Comparison of ENCODE assay signal across 12 cellular contexts in genomic region chr5:43772601-43773031, GRCh38.
DNase-seq lines count a peak whose midpoint lies in the region; ATAC-seq, FAIRE-seq and TF ChIP-seq lines count a peak whose summit lies in the region.
"Had no signal": no experiment of that assay in that cellular context is flagged by ENCODE, and none has a peak within 500 bp of the region (broad histone marks: within the 10 kb centered on the region; RNA-seq: fewer than 3 reads in every experiment).

No MANE protein-coding gene starts in this region.

- no peak for TF ChIP-seq CTCF in heart right ventricle (IDR thresholded peaks at IDR 0.05)
- TF ChIP-seq CTCF in endothelial cell of umbilical vein (IDR thresholded peaks at IDR 0.05; ENCODE audit: extremely low read depth in 1 of 2, insufficient read depth in 1 of 2, low read depth in 1 of 2, low read length in 2 of 2) = no peak

- H4K20me1 ChIP-seq in endothelial cell of umbilical vein (replicated peaks; ENCODE audit: control insufficient read depth, extremely low read depth, insufficient read depth, low read length) = no peaks in the 10 kb centered on the region

- H3K9me3 ChIP-seq in right cardiac atrium (ENCODE audit: control insufficient read depth, low read length) (peaks cover 4% of the 10 kb centered on the region), heart right ventricle (peaks cover 0 to 2% (median 0%) of the 10 kb centered on the region in 11 donors), endothelial cell of umbilical vein (replicated peaks; ENCODE audit: control insufficient read depth, insufficient read depth, low read length) (no peaks in the 10 kb centered on the region)
- H3K9me3 ChIP-seq: thoracic aorta had no signal

- no peak for TF ChIP-seq POLR2A in endothelial cell of umbilical vein (IDR thresholded peaks at IDR 0.05; ENCODE audit: low read depth, low read length)

- no TSS peak for BruUV-seq in endothelial cell of umbilical vein (replicated peaks; lab: Mats Ljungman, UMichigan)

- no peak overlapping the region for H2AFZ ChIP-seq in endothelial cell of umbilical vein (ENCODE audit: low read depth, low read length)

- H3K9me1 ChIP-seq in endothelial cell of umbilical vein (replicated peaks; ENCODE audit: control insufficient read depth, extremely low read depth, insufficient read depth, low read length) = no peaks in the 10 kb centered on the region

- no peak overlapping the region for H3K27ac Mint-ChIP-seq in activated CD8-positive, alpha-beta memory T cell treated with anti-CD3 and anti-CD28 coated beads, Interleukin-2, amount 10 ng/mL, durations not matched to agents 7 days and 5 days
- H3K27ac Mint-ChIP-seq: T-helper 2 cell treated with Interferon-gamma antibody and Interleukin-4, amounts not matched to agents 5 μg/mL and 100 μg/mL, for 36 hours had no signal

- 25% methylated on average over 3 of the region's 3 CpGs for WGBS in right cardiac atrium
- 34 to 51% methylated on average over 3 of the region's 3 CpGs for WGBS in heart right ventricle, 2 donors

- dilution Hi-C loops in endothelial cell of umbilical vein (cut with MboI; ENCODE audit: extremely low pct_ligation_motif_present, low sequenced_read_pairs) = no loop called here

- no peaks in the 10 kb centered on the region for H3K27me3 Mint-ChIP-seq in activated CD8-positive, alpha-beta memory T cell treated with anti-CD3 and anti-CD28 coated beads, Interleukin-2, amount 10 ng/mL, durations not matched to agents 7 days and 5 days

- H3K36me3 Mint-ChIP-seq in activated CD8-positive, alpha-beta memory T cell treated with anti-CD3 and anti-CD28 coated beads, Interleukin-2, amount 10 ng/mL, durations not matched to agents 7 days and 5 days = no peaks in the 10 kb centered on the region

- no peaks in the 10 kb centered on the region for H3K4me1 ChIP-seq in right cardiac atrium (ENCODE audit: control insufficient read depth, insufficient read depth, low read length)
- H3K4me1 ChIP-seq in heart right ventricle = peaks cover 0 to 18% (median 0%) of the 10 kb centered on the region in 9 donors
- peaks cover 4% of the 10 kb centered on the region for H3K4me1 ChIP-seq in endothelial cell of umbilical vein (ENCODE audit: control insufficient read depth, extremely low read depth, insufficient read depth, low read length)

- POLR2A ChIA-PET in endothelial cell of umbilical vein (lab: Charles Lee) = no interaction called here

- H3K27ac ChIP-seq in right cardiac atrium (ENCODE audit: low read length) (no peak overlapping the region), heart right ventricle (peak overlapping the region in 1 of 10 donors; percentile 20), endothelial cell of umbilical vein (ENCODE audit: insufficient read depth, low read depth, low read length) (no peak overlapping the region)
- H3K27ac ChIP-seq: thoracic aorta had no signal

- peak; percentile 33 to 66 for ATAC-seq in right cardiac atrium
- no peak for ATAC-seq in heart right ventricle
- ATAC-seq in HG02623 (IDR thresholded peaks at IDR 0.05; ENCODE audit: unreplicated experiment) = no peak
- ATAC-seq in activated CD8-positive, alpha-beta memory T cell treated with anti-CD3 and anti-CD28 coated beads, Interleukin-2, amount 10 ng/mL, durations not matched to agents 7 days and 5 days = no peak

- no peak overlapping the region for H3K9ac ChIP-seq in endothelial cell of umbilical vein (replicated peaks; ENCODE audit: extremely low read depth, insufficient read depth, low read length)

- DNase-seq in right cardiac atrium (no peak), heart right ventricle (no peak), NOMO-1 (lab: John Stamatoyannopoulos, UW; ENCODE audit: unreplicated experiment in 2 of 2) (peak; percentile 84 to 97), endothelial cell of umbilical vein (ENCODE audit: low read depth, low spot score) (peak; percentile 51), HuH-7.5 (ENCODE audit: low spot score) (no peak), NCI-H187 treated with DMSO at 0.1 percent for 48 hours (lab: John Stamatoyannopoulos, UW) (no peak)
- no peak for DNase-seq in activated CD8-positive, alpha-beta memory T cell treated with anti-CD3 and anti-CD28 coated beads, Interleukin-2, amount 10 ng/mL, durations not matched to agents 7 days and 5 days
- DNase-seq: DMS79 treated with DMSO at 0.1 percent for 48 hours, Karpas-422 had no signal

- H3K79me2 ChIP-seq in endothelial cell of umbilical vein (ENCODE audit: control insufficient read depth, insufficient read depth, low read length) = no peaks in the 10 kb centered on the region

- H3K4me1 Mint-ChIP-seq in activated CD8-positive, alpha-beta memory T cell treated with anti-CD3 and anti-CD28 coated beads, Interleukin-2, amount 10 ng/mL, durations not matched to agents 7 days and 5 days = peaks cover 4% of the 10 kb centered on the region

- no peaks in the 10 kb centered on the region for H3K9me3 Mint-ChIP-seq in activated CD8-positive, alpha-beta memory T cell treated with anti-CD3 and anti-CD28 coated beads, Interleukin-2, amount 10 ng/mL, durations not matched to agents 7 days and 5 days (ENCODE audit: low read depth)
- H3K9me3 Mint-ChIP-seq: T-helper 2 cell treated with Interferon-gamma antibody and Interleukin-4, amounts not matched to agents 5 μg/mL and 100 μg/mL, for 36 hours had no signal

- no peak overlapping the region for H3K4me3 ChIP-seq in right cardiac atrium (ENCODE audit: low read length)
- no peak overlapping the region for H3K4me3 ChIP-seq in heart right ventricle
- no peak overlapping the region for H3K4me3 ChIP-seq in endothelial cell of umbilical vein (replicated peaks in 1 of 3; ENCODE audit: insufficient read depth in 1 of 3, low read depth in 1 of 3, low read length in 3 of 3)
- H3K4me3 ChIP-seq: thoracic aorta had no signal

- H3K36me3 ChIP-seq in heart right ventricle = no peaks in the 10 kb centered on the region
- H3K36me3 ChIP-seq in endothelial cell of umbilical vein (ENCODE audit: control insufficient read depth in 2 of 2, extremely low read depth in 1 of 2, insufficient read depth in 2 of 2, low read length in 2 of 2) = no peaks in the 10 kb centered on the region
- H3K36me3 ChIP-seq: thoracic aorta had no signal

- H3K27me3 ChIP-seq in right cardiac atrium (ENCODE audit: control insufficient read depth, insufficient read depth) = no peaks in the 10 kb centered on the region
- H3K27me3 ChIP-seq in heart right ventricle = no peaks in the 10 kb centered on the region
- H3K27me3 ChIP-seq in endothelial cell of umbilical vein (ENCODE audit: control insufficient read depth in 2 of 2, insufficient read depth in 2 of 2, low read length in 2 of 2) = no peaks in the 10 kb centered on the region

- intact Hi-C loops in right cardiac atrium (cut with DNase I) = no loop called here
- intact Hi-C loops in heart right ventricle (cut with DNase I) = no loop called here
- intact Hi-C loops in endothelial cell of umbilical vein (cut with micrococcal nuclease) = no loop called here

- FAIRE-seq in endothelial cell of umbilical vein (lab: Jason Lieb, UNC) = no peak

- CTCF ChIA-PET in endothelial cell of umbilical vein (lab: Charles Lee) = no interaction called here
- CTCF ChIA-PET in activated CD8-positive, alpha-beta memory T cell treated with anti-CD3 and anti-CD28 coated beads, Interleukin-2, amount 10 ng/mL, durations not matched to agents 7 days and 5 days (lab: Charles Lee) = no interaction called here

- no peak overlapping the region for H3K4me3 Mint-ChIP-seq in activated CD8-positive, alpha-beta memory T cell treated with anti-CD3 and anti-CD28 coated beads, Interleukin-2, amount 10 ng/mL, durations not matched to agents 7 days and 5 days
- H3K4me3 Mint-ChIP-seq: T-helper 2 cell treated with Interferon-gamma antibody and Interleukin-4, amounts not matched to agents 5 μg/mL and 100 μg/mL, for 36 hours had no signal

- no peak overlapping the region for H3K4me2 ChIP-seq in endothelial cell of umbilical vein (ENCODE audit: insufficient read depth, low read length)

TF ChIP-seq in endothelial cell of umbilical vein, 7 proteins besides CTCF, POLR2A, EP300 and RAD21:
- TF ChIP-seq MAX (IDR thresholded peaks at IDR 0.05; ENCODE audit: insufficient read depth, insufficient read length) = no peak
- TF ChIP-seq MYC (IDR thresholded peaks at IDR 0.05; ENCODE audit: low read depth, low read length) = no peak
- TF ChIP-seq JUN (IDR thresholded peaks at IDR 0.05; ENCODE audit: borderline replicate concordance, insufficient read depth, insufficient read length, low read depth) = no peak
- TF ChIP-seq EZH2 (IDR thresholded peaks at IDR 0.05; ENCODE audit: borderline replicate concordance, low read depth, low read length, severe bottlenecking) = no peak
- no peak for TF ChIP-seq POLR2AphosphoS5 (IDR thresholded peaks at IDR 0.05; ENCODE audit: insufficient read depth, low read depth, low read length)
- TF ChIP-seq FOS (IDR thresholded peaks at IDR 0.05; ENCODE audit: borderline replicate concordance, insufficient read depth, low read length) = no peak
- no peak for TF ChIP-seq GATA2 (IDR thresholded peaks at IDR 0.05; ENCODE audit: insufficient read depth, insufficient read length, low read depth, low read length)

Comparison
In these comparisons a context has a peak if more than half of its experiments do, and no peak if none do; other contexts are left out.
1. ATAC-seq: peak in right cardiac atrium (2 of 2); none in heart right ventricle (0 of 8), HG02623 (single experiment) and activated CD8-positive, alpha-beta memory T cell treated with anti-CD3 and anti-CD28 coated beads, Interleukin-2, amount 10 ng/mL, durations not matched to agents 7 days and 5 days (single experiment).
2. DNase-seq: peak in NOMO-1 (2 of 2) and endothelial cell of umbilical vein (single experiment); none in right cardiac atrium (0 of 3), heart right ventricle (0 of 2), HuH-7.5 (single experiment), activated CD8-positive, alpha-beta memory T cell treated with anti-CD3 and anti-CD28 coated beads, Interleukin-2, amount 10 ng/mL, durations not matched to agents 7 days and 5 days (single experiment) and NCI-H187 treated with DMSO at 0.1 percent for 48 hours (single experiment).